ENCODE assay signal across 21 cellular contexts in genomic region chr1:208917281-208917680, GRCh38.
"Had no signal": no experiment of that assay in that cellular context is flagged by ENCODE, and none has a peak within 500 bp of the region (broad histone marks: within the 10 kb centered on the region; RNA-seq: fewer than 3 reads in every experiment).

No MANE protein-coding gene starts in this region.

- H3K27me3 Mint-ChIP-seq: activated naive CD8-positive, alpha-beta T cell treated with anti-CD3 and anti-CD28 coated beads for 36 hours; activated T-helper 17 cell treated with anti-CD3 and anti-CD28 coated beads, Interleukin-2, amount 50 U/mL, for 72 hours; stimulated activated naive CD8-positive, alpha-beta T cell treated with anti-CD3 and anti-CD28 coated beads, Interleukin-15, Interleukin-2, amounts not matched to agents 100 ng/mL and 50 ng/mL, for 24 hours had no signal

- H3K36me3 ChIP-seq: heart right ventricle, lower lobe of right lung, neutrophil, thyroid gland, upper lobe of right lung had no signal

- ATAC-seq: activated T-helper 17 cell treated with anti-CD3 and anti-CD28 coated beads, Interleukin-2, amount 50 U/mL, for 72 hours; heart right ventricle; left lobe of liver; lower lobe of right lung; naive thymus-derived CD8-positive, alpha-beta T cell; right cardiac atrium; upper lobe of right lung had no signal

- H3K4me1 Mint-ChIP-seq: activated naive CD8-positive, alpha-beta T cell treated with anti-CD3 and anti-CD28 coated beads for 36 hours; activated T-helper 17 cell treated with anti-CD3 and anti-CD28 coated beads, Interleukin-2, amount 50 U/mL, for 72 hours; naive thymus-derived CD8-positive, alpha-beta T cell had no signal

- DNase-seq: activated naive CD4-positive, alpha-beta T cell; activated naive CD8-positive, alpha-beta T cell treated with anti-CD3 and anti-CD28 coated beads for 36 hours; activated T-cell treated with anti-CD3 and anti-CD28 coated beads, Interleukin-2, amount 50 U/mL, for 1 hour; cerebellar nuclear complex; foreskin fibroblast; heart right ventricle; kidney; lower lobe of right lung; naive thymus-derived CD8-positive, alpha-beta T cell; right cardiac atrium; stimulated activated CD4-positive, alpha-beta T cell treated with anti-CD3 and anti-CD28 coated beads, Interleukin-1b, Interleukin-23, amount 100 ng/mL, for 48 hours; substantia nigra; SW 1271; thyroid gland; upper lobe of right lung had no signal

- H3K4me1 ChIP-seq: heart right ventricle, lower lobe of right lung, parathyroid adenoma, thyroid gland, upper lobe of right lung had no signal

- H3K4me3 Mint-ChIP-seq: activated naive CD8-positive, alpha-beta T cell treated with anti-CD3 and anti-CD28 coated beads for 36 hours; activated T-helper 17 cell treated with anti-CD3 and anti-CD28 coated beads, Interleukin-2, amount 50 U/mL, for 72 hours; naive thymus-derived CD8-positive, alpha-beta T cell; stimulated activated naive CD8-positive, alpha-beta T cell treated with anti-CD3 and anti-CD28 coated beads, Interleukin-15, Interleukin-2, amounts not matched to agents 100 ng/mL and 50 ng/mL, for 24 hours had no signal

- H3K4me3 ChIP-seq: coronary artery, heart right ventricle, lower lobe of right lung, thyroid gland, upper lobe of right lung had no signal

- H3K9ac ChIP-seq: parathyroid adenoma had no signal

- H3K79me2 ChIP-seq: parathyroid adenoma had no signal

- H3K27me3 ChIP-seq: heart right ventricle, neutrophil, thyroid gland, upper lobe of right lung had no signal

- H3K9me3 ChIP-seq: lower lobe of right lung, neutrophil, thyroid gland, upper lobe of right lung had no signal

- H2AFZ ChIP-seq: parathyroid adenoma had no signal

- H3K27ac Mint-ChIP-seq: activated naive CD8-positive, alpha-beta T cell treated with anti-CD3 and anti-CD28 coated beads for 36 hours; activated T-helper 17 cell treated with anti-CD3 and anti-CD28 coated beads, Interleukin-2, amount 50 U/mL, for 72 hours; naive thymus-derived CD8-positive, alpha-beta T cell; stimulated activated naive CD8-positive, alpha-beta T cell treated with anti-CD3 and anti-CD28 coated beads, Interleukin-15, Interleukin-2, amounts not matched to agents 100 ng/mL and 50 ng/mL, for 24 hours had no signal

- H3K27ac ChIP-seq: coronary artery, heart right ventricle, lower lobe of right lung, neutrophil, parathyroid adenoma, thyroid gland, upper lobe of right lung had no signal

- H3K9me3 Mint-ChIP-seq: stimulated activated naive CD8-positive, alpha-beta T cell treated with anti-CD3 and anti-CD28 coated beads, Interleukin-15, Interleukin-2, amounts not matched to agents 100 ng/mL and 50 ng/mL, for 24 hours had no signal

- H3K36me3 Mint-ChIP-seq: activated naive CD8-positive, alpha-beta T cell treated with anti-CD3 and anti-CD28 coated beads for 36 hours; naive thymus-derived CD8-positive, alpha-beta T cell had no signal
